In genomic region chr1:77682442-77683141, GRCh38 we compare ENCODE assay signal across 8 cellular contexts. TPM values are rescaled to one million over a fixed set of nuclear protein-coding genes. Genes with fewer than 3 reads are reported as not detected.
DNase-seq lines count a peak whose midpoint lies in the region; ATAC-seq and TF ChIP-seq lines count a peak whose summit lies in the region.

Gene ZZZ3, minus strand, starts transcription at chr1:77682658. Its CDS starts 49,304 bp downstream, at chr1:77633354.

- TF ChIP-seq CTCF in GM23338 (conservative IDR thresholded peaks at IDR 0.05; ENCODE audit: low read depth in 2 of 2) (0 out of 4 replicates have a peak, but pooled peaks of 1 of the 2 experiments have one; percentile 1), fibroblast of mammary gland (conservative IDR thresholded peaks at IDR 0.05; ENCODE audit: control insufficient read depth, insufficient read depth, low read depth, low read length) (no peak), natural killer cell (IDR thresholded peaks at IDR 0.05) (no peak)

- no peaks in the 10 kb centered on the region for H3K36me3 ChIP-seq in GM23338 (ENCODE audit: insufficient read depth)

- H3K9me2 ChIP-seq in GM23338 (ENCODE audit: insufficient read depth), result no peaks in the 10 kb centered on the region

- H3K4me2 ChIP-seq in GM23338, result peak within 1 kb of the TSS; percentile 88

- peaks cover 16% of the 10 kb centered on the region for H3K4me1 ChIP-seq in GM23338 (ENCODE audit: insufficient read depth)

- no peaks in the 10 kb centered on the region for H3K27me3 ChIP-seq in GM23338 (ENCODE audit: insufficient read depth)

- peak within 1 kb of the TSS; percentile 67 for H3K4me3 ChIP-seq in GM23338
- H3K4me3 ChIP-seq in fibroblast of mammary gland (ENCODE audit: control insufficient read depth, low read depth, low read length), result peak within 1 kb of the TSS; percentile 86

- peak within 1 kb of the TSS; percentile 100 for H3K27ac Mint-ChIP-seq in GM23338
- H3K27ac Mint-ChIP-seq in activated T-helper 17 cell treated with anti-CD3 and anti-CD28 coated beads, Interleukin-2, amount 50 U/mL, for 72 hours, result peak within 1 kb of the TSS; percentile 100
- peak within 1 kb of the TSS; percentile 96 for H3K27ac Mint-ChIP-seq in natural killer cell

- peaks cover 8% of the 10 kb centered on the region; the same call in 1 of the 2 replicates for H4K20me1 ChIP-seq in GM23338 (replicated peaks; ENCODE audit: insufficient read depth)

- peak within 1 kb of the TSS; percentile 100 for H3K27ac ChIP-seq in GM23338 (ENCODE audit: low read depth)

- H3K79me2 ChIP-seq in GM23338 (replicated peaks; ENCODE audit: insufficient read depth), result peaks cover 47% of the 10 kb centered on the region

- DNase-seq in Daoy (ENCODE audit: low read depth), result peak; percentile 97
- peak; percentile 97 for DNase-seq in GM23338 (ENCODE audit: low spot score)
- peak; percentile 91 for DNase-seq in LHCN-M2 (ENCODE audit: low read depth)
- DNase-seq in RPMI8226, result peak; percentile 89
- peak; percentile 94 for DNase-seq in fibroblast of mammary gland (ENCODE audit: low read depth)
- peak; percentile 95 for DNase-seq in natural killer cell
- peak; percentile 87 for DNase-seq in stimulated activated naive CD4-positive, alpha-beta T cell treated with Interleukin-2 at 50 U/mL for 16 hours (lab: John Stamatoyannopoulos, UW)

- H3K9me3 Mint-ChIP-seq in GM23338 (no peaks in the 10 kb centered on the region), natural killer cell (no peaks in the 10 kb centered on the region)
- no peaks in the 10 kb centered on the region for H3K9me3 Mint-ChIP-seq in activated T-helper 17 cell treated with anti-CD3 and anti-CD28 coated beads, Interleukin-2, amount 50 U/mL, for 72 hours

- H3K36me3 Mint-ChIP-seq in GM23338 (ENCODE audit: low read depth), result peaks cover 4% of the 10 kb centered on the region; the same call in 2 of the 3 replicates
- peaks cover 33% of the 10 kb centered on the region for H3K36me3 Mint-ChIP-seq in activated T-helper 17 cell treated with anti-CD3 and anti-CD28 coated beads, Interleukin-2, amount 50 U/mL, for 72 hours (ENCODE audit: low read depth)
- H3K36me3 Mint-ChIP-seq in natural killer cell, result no peaks in the 10 kb centered on the region

- peaks cover 15% of the 10 kb centered on the region for H3F3A ChIP-seq in GM23338 (replicated peaks; ENCODE audit: low read depth)

- H2AFZ ChIP-seq in GM23338, result peak within 1 kb of the TSS; percentile 75; the same call in 1 of the 2 replicates

- H3K4me3 Mint-ChIP-seq in GM23338, result peak within 1 kb of the TSS; percentile 94
- peak within 1 kb of the TSS; percentile 88 for H3K4me3 Mint-ChIP-seq in activated T-helper 17 cell treated with anti-CD3 and anti-CD28 coated beads, Interleukin-2, amount 50 U/mL, for 72 hours
- H3K4me3 Mint-ChIP-seq in natural killer cell, result peak within 1 kb of the TSS; percentile 96

- peaks cover 21% of the 10 kb centered on the region for H3K4me1 Mint-ChIP-seq in GM23338
- H3K4me1 Mint-ChIP-seq in activated T-helper 17 cell treated with anti-CD3 and anti-CD28 coated beads, Interleukin-2, amount 50 U/mL, for 72 hours, result peaks cover 29% of the 10 kb centered on the region
- H3K4me1 Mint-ChIP-seq in natural killer cell, result peaks cover 37% of the 10 kb centered on the region in 2 donors

- ATAC-seq in GM23338, result peak; percentile 53
- peak; percentile 76 for ATAC-seq in activated T-helper 17 cell treated with anti-CD3 and anti-CD28 coated beads, Interleukin-2, amount 50 U/mL, for 72 hours (replicated peaks)
- peak; percentile 72 to 85 (median 73) for ATAC-seq in natural killer cell

- H3K27me3 Mint-ChIP-seq in GM23338 (ENCODE audit: insufficient read depth, low read depth, poor library complexity) (peaks cover 15% of the 10 kb centered on the region), natural killer cell (ENCODE audit: low read depth in 2 of 2) (no peaks in the 10 kb centered on the region)
- H3K27me3 Mint-ChIP-seq in activated T-helper 17 cell treated with anti-CD3 and anti-CD28 coated beads, Interleukin-2, amount 50 U/mL, for 72 hours, result no peaks in the 10 kb centered on the region

- intact Hi-C loops in natural killer cell (cut with micrococcal nuclease), result loop anchor here (1.0 to 5.0 kb wide), 4 partner anchors 77 to 464 kb away; partner anchors contain the start of genes FUBP1, MIGA1, PIGK and USP33

TF ChIP-seq in GM23338, 12 proteins besides CTCF, POLR2A, EP300 and RAD21:
- TF ChIP-seq EZH2 (IDR thresholded peaks at IDR 0.05; ENCODE audit: low read depth, unreplicated experiment), result no peak
- peak; percentile 58 for TF ChIP-seq POLR2AphosphoS5 (IDR thresholded peaks at IDR 0.05; ENCODE audit: low read depth)
- no peak for TF ChIP-seq STAT1 (IDR thresholded peaks at IDR 0.05; ENCODE audit: unreplicated experiment)

RNA-seq across cellular contexts. Expression of gene ZZZ3, which starts in this region (rescaled TPM):
- 88.0 and 118 TPM in 2 replicates for total RNA-seq in Daoy (2014; rRNA removed; shearing (Covaris generic))
- total RNA-seq in GM23338 (2014; rRNA removed; shearing (Covaris generic)), result 81.9 and 107 TPM in 2 replicates
- 24.2 and 33.4 TPM in 2 replicates for polyA plus RNA-seq in GM23338 (2016; fragmentation: Nextera tagmentation; extraction: Ambion mirVana)
- total RNA-seq in LHCN-M2 (2014; rRNA removed) (61.2 and 73.2 TPM in 2 replicates), natural killer cell (10 to 100 TPM; 31.9 to 43.6 (median 38.9) TPM)
- 10.7 TPM for polyA plus RNA-seq in LHCN-M2 (2012)
- 10 to 100 TPM; 44.4 to 47.8 TPM for total RNA-seq in activated T-helper 17 cell treated with anti-CD3 and anti-CD28 coated beads, Interleukin-2, amount 50 U/mL, for 72 hours

Comparison
In these comparisons a context has a peak if more than half of its experiments do, and no peak if none do; other contexts are left out.
1. Peak in every context shown above with its lines: DNase-seq, ATAC-seq, H3K4me3 ChIP-seq and H3K27ac ChIP-seq.